ENCODE assay signal across 8 cellular contexts in the genomic region with DNA sequence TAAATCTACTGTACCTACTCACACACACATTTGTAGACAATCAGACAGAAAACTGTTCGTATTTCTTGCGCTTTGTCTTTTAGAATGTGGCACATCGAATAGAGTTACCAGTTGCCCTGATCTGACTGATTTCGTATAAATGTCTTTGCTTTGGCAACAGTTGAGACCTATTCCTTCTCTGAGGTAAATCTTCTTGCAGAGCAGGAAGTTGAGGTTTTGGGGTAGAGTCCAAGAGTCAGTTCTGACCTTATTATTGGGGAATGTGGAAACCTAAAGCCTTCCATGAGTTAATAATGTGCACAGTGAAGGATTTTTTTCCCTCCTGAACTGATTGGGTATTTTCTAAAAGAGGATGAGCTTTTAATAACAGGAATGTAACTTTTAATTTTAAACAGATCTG.
DNase-seq lines count a peak whose midpoint lies in the region; ATAC-seq and TF ChIP-seq lines count a peak whose summit lies in the region.

No MANE protein-coding gene starts in this region.

- H2AFZ ChIP-seq in parathyroid adenoma = no peak overlapping the region

- no peak overlapping the region for H3K4me3 ChIP-seq in BLaER1 treated with 17β-estradiol and CSF1 and Interleukin-3, amounts not matched to agents 10 nM and 100 nM
- no peak overlapping the region for H3K4me3 ChIP-seq in choroid plexus epithelial cell (ENCODE audit: low read depth, low read length)
- H3K4me3 ChIP-seq in parathyroid adenoma (ENCODE audit: low read depth, low read length) = no peak overlapping the region
- no peak overlapping the region for H3K4me3 ChIP-seq in vagina
- no peak overlapping the region for H3K4me3 ChIP-seq in tibial artery
- no peak overlapping the region for H3K4me3 ChIP-seq in transverse colon

- peak overlapping the region in 8 of 11 experiments; percentile 7 to 54 (median 40); a peak in 11 of 22 replicates for H3K27ac ChIP-seq in BLaER1 treated with 17β-estradiol and CSF1 and Interleukin-3, amounts not matched to agents 10 nM and 100 nM
- H3K27ac ChIP-seq in parathyroid adenoma = peak overlapping the region; percentile 76
- H3K27ac ChIP-seq in vagina = no peak overlapping the region
- peak overlapping the region in 1 of 2 donors; percentile 42 for H3K27ac ChIP-seq in tibial artery
- H3K27ac ChIP-seq in transverse colon = peak overlapping the region in 2 of 4 donors; percentile 17 to 38

- no peaks in the 10 kb centered on the region for H3K36me3 ChIP-seq in BLaER1 treated with 17β-estradiol and CSF1 and Interleukin-3, amounts not matched to agents 10 nM and 100 nM
- H3K36me3 ChIP-seq in parathyroid adenoma (ENCODE audit: control insufficient read depth, insufficient read depth, low read length) (no peaks in the 10 kb centered on the region), vagina (no peaks in the 10 kb centered on the region), tibial artery (no peaks in the 10 kb centered on the region), transverse colon (no peaks in the 10 kb centered on the region)

- TF ChIP-seq EP300 in transverse colon (IDR thresholded peaks at IDR 0.05; ENCODE audit: low read depth) = no peak

- H3K9ac ChIP-seq in BLaER1 treated with 17β-estradiol and CSF1 and Interleukin-3, amounts not matched to agents 10 nM and 100 nM = no peak overlapping the region; a peak in 1 of 22 replicates
- no peak overlapping the region for H3K9ac ChIP-seq in parathyroid adenoma

- TF ChIP-seq CTCF in choroid plexus epithelial cell (conservative IDR thresholded peaks at IDR 0.05; ENCODE audit: low read depth, low read length) (no peak), parathyroid adenoma (IDR thresholded peaks at IDR 0.05) (no peak), vagina (IDR thresholded peaks at IDR 0.05) (no peak), tibial artery (IDR thresholded peaks at IDR 0.05) (no peak), transverse colon (IDR thresholded peaks at IDR 0.05) (no peak)

- peaks cover 12% of the 10 kb centered on the region for H3K79me2 ChIP-seq in parathyroid adenoma

- H4K20me1 ChIP-seq in BLaER1 treated with 17β-estradiol and CSF1 and Interleukin-3, amounts not matched to agents 10 nM and 100 nM = no peaks in the 10 kb centered on the region

- no peak for ATAC-seq in GM18873 (IDR thresholded peaks at IDR 0.05; ENCODE audit: low FRiP score, unreplicated experiment)

- H3K27me3 ChIP-seq in BLaER1 treated with 17β-estradiol and CSF1 and Interleukin-3, amounts not matched to agents 10 nM and 100 nM = no peaks in the 10 kb centered on the region
- no peaks in the 10 kb centered on the region for H3K27me3 ChIP-seq in parathyroid adenoma (ENCODE audit: control insufficient read depth, insufficient read depth, low read length)
- no peaks in the 10 kb centered on the region for H3K27me3 ChIP-seq in vagina
- H3K27me3 ChIP-seq in tibial artery = no peaks in the 10 kb centered on the region
- H3K27me3 ChIP-seq in transverse colon = no peaks in the 10 kb centered on the region

- TF ChIP-seq POLR2A in vagina (IDR thresholded peaks at IDR 0.05) (no peak), transverse colon (IDR thresholded peaks at IDR 0.05) (no peak)

- in situ Hi-C loops in transverse colon (cut with MboI; ENCODE audit: low pct_ligation_motif_present in 1 of 4, low pct_unique_long_range_greater_than_20kb in 1 of 4, low sequenced_read_pairs in 3 of 4) = no loop called here

- 46 to 55% methylated on average over 4 of the region's 4 CpGs for WGBS in transverse colon (ENCODE audit: low coverage in 1 of 2), 2 donors

- DNase-seq in NCI-H226 (peak; percentile 95), choroid plexus epithelial cell (ENCODE audit: low read depth) (peak; percentile 99), vagina (ENCODE audit: extremely low spot score in 2 of 2) (no peak), tibial artery (no peak), transverse colon (no peak)

- no peaks in the 10 kb centered on the region for H3K9me3 ChIP-seq in BLaER1 treated with 17β-estradiol and CSF1 and Interleukin-3, amounts not matched to agents 10 nM and 100 nM (replicated peaks in 1 of 11)
- H3K9me3 ChIP-seq in parathyroid adenoma (ENCODE audit: control insufficient read depth, low read length) (no peaks in the 10 kb centered on the region), vagina (no peaks in the 10 kb centered on the region), tibial artery (no peaks in the 10 kb centered on the region), transverse colon (no peaks in the 10 kb centered on the region)

- intact Hi-C loops in vagina (cut with DNase I) (no loop called here), tibial artery (cut with DNase I; ENCODE audit: low total_unique reads) (no loop called here), transverse colon (cut with DNase I; ENCODE audit: low total_unique reads) (no loop called here)

- peak overlapping the region; percentile 31 to 69 (median 53); a peak in 21 of 22 replicates for H3K4me2 ChIP-seq in BLaER1 treated with 17β-estradiol and CSF1 and Interleukin-3, amounts not matched to agents 10 nM and 100 nM
- H3K4me2 ChIP-seq in parathyroid adenoma (ENCODE audit: low read length) = peak overlapping the region; percentile 13

- peaks cover 15 to 22% (median 18%) of the 10 kb centered on the region in 10 experiments for H3K4me1 ChIP-seq in BLaER1 treated with 17β-estradiol and CSF1 and Interleukin-3, amounts not matched to agents 10 nM and 100 nM
- H3K4me1 ChIP-seq in parathyroid adenoma (peaks cover 43% of the 10 kb centered on the region), vagina (peaks cover 6% of the 10 kb centered on the region), tibial artery (peaks cover 0 to 27% (median 11%) of the 10 kb centered on the region in 4 donors), transverse colon (peaks cover 0 to 5% (median 0%) of the 10 kb centered on the region in 4 donors)

Comparison
In these comparisons a context has a peak if more than half of its experiments do, and no peak if none do; other contexts are left out.
1. DNase-seq: peak in NCI-H226 (single experiment) and choroid plexus epithelial cell (single experiment); none in vagina (0 of 2), tibial artery (0 of 2) and transverse colon (single experiment).